ENCODE assay signal across 8 cellular contexts in the genomic region with DNA sequence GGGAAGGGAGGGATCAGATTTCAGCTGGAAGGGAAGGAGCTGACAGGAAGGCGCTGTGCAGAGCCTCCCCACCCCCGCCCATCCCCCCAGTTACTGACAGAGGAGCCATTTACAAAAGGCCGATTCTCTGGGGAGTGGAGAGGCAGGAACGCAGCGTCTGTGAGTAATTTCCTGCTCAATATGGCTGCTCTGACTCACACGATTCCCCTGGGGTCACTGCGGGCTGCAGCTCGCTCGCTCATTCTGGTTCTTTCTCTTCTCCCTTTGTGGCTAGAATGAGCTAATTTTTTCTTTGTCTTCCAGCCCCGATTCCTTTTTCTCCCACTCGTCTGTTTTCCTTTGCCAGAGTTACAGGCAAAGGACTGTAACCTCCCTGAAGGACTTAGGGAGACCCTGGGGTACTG. TPM values are rescaled to one million over a fixed set of nuclear protein-coding genes. Genes with fewer than 3 reads are reported as not detected.
A peak's percentile ranks its signal among the peaks of the same experiment; 100 is the strongest.
DNase-seq lines count a peak whose midpoint lies in the region; ATAC-seq and TF ChIP-seq lines count a peak whose summit lies in the region.

No MANE protein-coding gene starts in this region.

- H3K27me3 ChIP-seq in A673 (replicated peaks; ENCODE audit: insufficient read depth, low read depth, low read length, poor library complexity): no peaks in the 10 kb centered on the region
- H3K27me3 ChIP-seq in left lung: no peaks in the 10 kb centered on the region

- CTCF ChIA-PET in A673 (lab: Charles Lee): interaction anchor here (0.7 to 2.9 kb wide), 10 partner anchors 8 to 597 kb away, joined by 3 to 40 read pairs (median 4); a partner anchor contains a TSS

- peak overlapping the region; percentile 77 for H3K4me3 Mint-ChIP-seq in dendritic cell treated with granulocyte-macrophage colony-stimulating factor and Interleukin-4, amounts not matched to agents 40 ng/mL and 50 ng/mL, for 4 days

- H3K27ac Mint-ChIP-seq in dendritic cell treated with granulocyte-macrophage colony-stimulating factor and Interleukin-4, amounts not matched to agents 40 ng/mL and 50 ng/mL, for 4 days: peak overlapping the region; percentile 96

- H3K27me3 Mint-ChIP-seq in dendritic cell treated with granulocyte-macrophage colony-stimulating factor and Interleukin-4, amounts not matched to agents 40 ng/mL and 50 ng/mL, for 4 days: no peaks in the 10 kb centered on the region

- H3K9me3 ChIP-seq in A673 (ENCODE audit: low read depth, low read length, poor library complexity, severe bottlenecking): no peaks in the 10 kb centered on the region
- H3K9me3 ChIP-seq in left lung: no peaks in the 10 kb centered on the region

- POLR2A ChIA-PET in A673 (lab: Charles Lee; ENCODE audit: low non-redundant PET): interaction anchor here (0.6 to 0.7 kb wide), 4 partner anchors 10 to 500 kb away, joined by 3 to 12 read pairs (median 4); no protein-coding TSS in a partner anchor

- intact Hi-C loops in A673 (cut with micrococcal nuclease; ENCODE audit: unreplicated experiment) (loop anchor here (1.0 to 10.0 kb wide), 5 partner anchors 35 to 647 kb away; no protein-coding TSS in a partner anchor), left lung (cut with DNase I) (loop anchor here (5.0 to 10.0 kb wide), 2 partner anchors 472 to 475 kb away; no protein-coding TSS in a partner anchor)
- intact Hi-C loops in dendritic cell treated with granulocyte-macrophage colony-stimulating factor and Interleukin-4, amounts not matched to agents 40 ng/mL and 50 ng/mL, for 4 days (cut with micrococcal nuclease): loop anchor here (1.0 to 10.0 kb wide), 4 partner anchors 37 to 645 kb away; a partner anchor contains a TSS

- H3K4me1 Mint-ChIP-seq in dendritic cell treated with granulocyte-macrophage colony-stimulating factor and Interleukin-4, amounts not matched to agents 40 ng/mL and 50 ng/mL, for 4 days (ENCODE audit: low read depth): peaks cover 59% of the 10 kb centered on the region

- peaks cover 71% of the 10 kb centered on the region for H3K36me3 Mint-ChIP-seq in dendritic cell treated with granulocyte-macrophage colony-stimulating factor and Interleukin-4, amounts not matched to agents 40 ng/mL and 50 ng/mL, for 4 days (ENCODE audit: low read depth)

- H3K9me3 Mint-ChIP-seq in dendritic cell treated with granulocyte-macrophage colony-stimulating factor and Interleukin-4, amounts not matched to agents 40 ng/mL and 50 ng/mL, for 4 days: no peaks in the 10 kb centered on the region

- H3K36me3 ChIP-seq in A673 (ENCODE audit: insufficient read depth, low read length, poor library complexity, severe bottlenecking): peaks cover 33% of the 10 kb centered on the region
- H3K36me3 ChIP-seq in left lung: peaks cover 0 to 59% of the 10 kb centered on the region in 2 donors

- H3K4me1 ChIP-seq in A673 (ENCODE audit: insufficient read depth, low read length, poor library complexity, severe bottlenecking) (peaks cover 49% of the 10 kb centered on the region), left lung (peaks cover 57 to 76% of the 10 kb centered on the region in 2 donors)

- H3K27ac ChIP-seq in A673 (ENCODE audit: low read depth, low read length, poor library complexity, severe bottlenecking) (peak overlapping the region; percentile 100), left lung (peak overlapping the region; percentile 99 to 100)

- ATAC-seq in GM18868 (IDR thresholded peaks at IDR 0.05; ENCODE audit: unreplicated experiment): peak; percentile 73
- ATAC-seq in HG03280 (IDR thresholded peaks at IDR 0.05; ENCODE audit: unreplicated experiment): peak; percentile 67
- ATAC-seq in left lung: peak; percentile 78

- DNase-seq in A673 (ENCODE audit: low spot score) (peak; percentile 100), NCI-H446 treated with DMSO at 0.1 percent for 48 hours (lab: John Stamatoyannopoulos, UW) (peak; percentile 92), left lung (peak in 1 of 2 donors; percentile 89)
- peak; percentile 79 for DNase-seq in activated CD4-positive, alpha-beta T cell treated with anti-CD3 and anti-CD28 coated beads, Interleukin-2, amount 50 U/mL, for 1 hour
- DNase-seq in stimulated activated CD4-positive, alpha-beta T cell treated with anti-CD3 and anti-CD28 coated beads, Interleukin-4, amount 100 ng/mL, for 1 hour: peak; percentile 71

- TF ChIP-seq CTCF in A673 (conservative IDR thresholded peaks at IDR 0.05; ENCODE audit: low read depth, low read length) (no peak), left lung (IDR thresholded peaks at IDR 0.05) (no peak)

- peak overlapping the region; percentile 41 for H3K4me3 ChIP-seq in A673 (ENCODE audit: low read depth, low read length, poor library complexity, severe bottlenecking)
- H3K4me3 ChIP-seq in left lung: peak overlapping the region; percentile 32 to 50

- no TSS peak for BruUV-seq in A673 (replicated peaks; lab: Mats Ljungman, UMichigan)

RNA-seq across cellular contexts. Expression of a gene that starts 28.8 kb away (rescaled TPM):
- total RNA-seq in A673 (2021) (153 and 157 TPM in 2 replicates), left lung (100 to 1,000 TPM; 132 to 138 TPM)

RNA-seq across cellular contexts. Expression of a gene that starts 29.4 kb away (rescaled TPM):
- 10.1 and 16.2 TPM in 2 replicates for total RNA-seq in A673 (2021)
- 10 to 100 TPM; 16.8 to 33.2 TPM for total RNA-seq in left lung

RNA-seq across cellular contexts. Expression of a gene that starts 38.1 kb away (rescaled TPM):
- total RNA-seq in A673 (2021) (12.1 and 14.0 TPM in 2 replicates), left lung (10 to 100 TPM; 17.9 to 21.4 TPM)

RNA-seq across cellular contexts. Expression of a gene that starts 59.1 kb away (rescaled TPM):
- total RNA-seq in A673 (2021) (30.2 and 30.4 TPM in 2 replicates), left lung (10 to 100 TPM; 14.7 to 19.6 TPM)
